In genomic region chr13:37753776-37754175, GRCh38 we compare ENCODE assay signal across 32 cellular contexts.
DNase-seq lines count a peak whose midpoint lies in the region; ATAC-seq, FAIRE-seq and TF ChIP-seq lines count a peak whose summit lies in the region.
"Had no signal": no experiment of that assay in that cellular context is flagged by ENCODE, and none has a peak within 500 bp of the region (broad histone marks: within the 10 kb centered on the region; RNA-seq: fewer than 3 reads in every experiment).

No MANE protein-coding gene starts in this region.

- FAIRE-seq in H54 (lab: Jason Lieb, UNC) = no peak
- FAIRE-seq: bronchial epithelial cell, keratinocyte had no signal

- H3K9me3 Mint-ChIP-seq in neural progenitor cell = no peaks in the 10 kb centered on the region
- H3K9me3 Mint-ChIP-seq: activated CD4-positive, alpha-beta T cell treated with anti-CD3 and anti-CD28 coated beads, Interleukin-2, amount 10 ng/mL, durations not matched to agents 24 days and 14 days; activated naive CD8-positive, alpha-beta T cell treated with anti-CD3 and anti-CD28 coated beads for 36 hours had no signal

- no peak overlapping the region for H3K27ac ChIP-seq in OCI-LY3 (ENCODE audit: low read length)
- H3K27ac ChIP-seq in hepatocyte = no peak overlapping the region
- H3K27ac ChIP-seq in neural progenitor cell = peak overlapping the region; percentile 74
- H3K27ac ChIP-seq in colonic mucosa = no peak overlapping the region
- H3K27ac ChIP-seq: BLaER1 treated with 17β-estradiol and CSF1 and Interleukin-3, amounts not matched to agents 10 nM and 100 nM; KMS-11; ovary; SJCRH30 had no signal

- peak; percentile 13 for DNase-seq in DMS53 treated with DMSO at 0.1 percent for 48 hours (lab: John Stamatoyannopoulos, UW; ENCODE audit: unreplicated experiment)
- peak; percentile 58 for DNase-seq in hepatocyte (ENCODE audit: low spot score)
- peak; percentile 52 for DNase-seq in neural progenitor cell (ENCODE audit: low spot score)
- no peak for DNase-seq in colonic mucosa
- no peak for DNase-seq in H54 (ENCODE audit: insufficient read length, low spot score)
- DNase-seq in Right ventricle myocardium inferior (ENCODE audit: missing footprints) = no peak
- DNase-seq: activated CD4-positive, alpha-beta T cell treated with anti-CD3 and anti-CD28 coated beads, Interleukin-2, amount 10 ng/mL, durations not matched to agents 24 days and 14 days; activated CD8-positive, alpha-beta memory T cell treated with anti-CD3 and anti-CD28 coated beads for 24 hours; activated effector memory CD4-positive, alpha-beta T cell treated with anti-CD3 and anti-CD28 coated beads, Interleukin-2, amount 50 U/mL, for 16 hours; activated naive CD8-positive, alpha-beta T cell treated with anti-CD3 and anti-CD28 coated beads for 36 hours; aorta; DND-41; effector memory CD4-positive, alpha-beta T cell; glutamatergic neuron; NCI-H1417 treated with DMSO at 0.1 percent for 48 hours; NCI-H2029 treated with DMSO at 0.1 percent for 48 hours; NCI-H226; nephron progenitor cell; ovary; retina; SJCRH30; T1000; trophoblast cell had no signal

- TF ChIP-seq POLR2A in H54 (IDR thresholded peaks at IDR 0.05; ENCODE audit: low read depth, low read length) = no peak

- intact Hi-C loops in colonic mucosa (cut with DNase I) (no loop called here), Right ventricle myocardium inferior (cut with DNase I) (no loop called here)

- H2AFZ ChIP-seq in OCI-LY3 (ENCODE audit: low read depth, low read length) (no peak overlapping the region), hepatocyte (peak overlapping the region; percentile 47), neural progenitor cell (replicated peaks) (peak overlapping the region; percentile 70)

- peaks cover 3% of the 10 kb centered on the region for H3K4me1 Mint-ChIP-seq in neural progenitor cell
- H3K4me1 Mint-ChIP-seq: activated CD4-positive, alpha-beta T cell treated with anti-CD3 and anti-CD28 coated beads, Interleukin-2, amount 10 ng/mL, durations not matched to agents 24 days and 14 days; activated naive CD8-positive, alpha-beta T cell treated with anti-CD3 and anti-CD28 coated beads for 36 hours; nephron progenitor cell; stimulated activated effector memory CD8-positive, alpha-beta T cell treated with anti-CD3 and anti-CD28 coated beads, Interleukin-12 subunit alpha, Interleukin-12 subunit beta, amount 100 ng/mL, for 72 hours had no signal

- no peak overlapping the region for H3K4me3 Mint-ChIP-seq in neural progenitor cell
- H3K4me3 Mint-ChIP-seq: activated CD4-positive, alpha-beta T cell treated with anti-CD3 and anti-CD28 coated beads, Interleukin-2, amount 10 ng/mL, durations not matched to agents 24 days and 14 days; activated naive CD8-positive, alpha-beta T cell treated with anti-CD3 and anti-CD28 coated beads for 36 hours; nephron progenitor cell; stimulated activated effector memory CD8-positive, alpha-beta T cell treated with anti-CD3 and anti-CD28 coated beads, Interleukin-12 subunit alpha, Interleukin-12 subunit beta, amount 100 ng/mL, for 72 hours had no signal

- H3K79me2 ChIP-seq in OCI-LY3 (ENCODE audit: low read length) (no peaks in the 10 kb centered on the region), hepatocyte (no peaks in the 10 kb centered on the region), neural progenitor cell (ENCODE audit: low read depth) (peaks cover 32% of the 10 kb centered on the region)

- ATAC-seq in HG02763 (IDR thresholded peaks at IDR 0.05; ENCODE audit: unreplicated experiment) (no peak), Right ventricle myocardium inferior (no peak)
- ATAC-seq: Panc1; stimulated activated effector memory CD8-positive, alpha-beta T cell treated with anti-CD3 and anti-CD28 coated beads, Interleukin-12 subunit alpha, Interleukin-12 subunit beta, amount 100 ng/mL, for 72 hours had no signal

- H3K4me1 ChIP-seq in OCI-LY3 (ENCODE audit: low read length) (peaks cover 8% of the 10 kb centered on the region), hepatocyte (ENCODE audit: insufficient read depth) (no peaks in the 10 kb centered on the region), neural progenitor cell (peaks cover 30% of the 10 kb centered on the region), colonic mucosa (no peaks in the 10 kb centered on the region)
- H3K4me1 ChIP-seq: BLaER1 treated with 17β-estradiol and CSF1 and Interleukin-3, amounts not matched to agents 10 nM and 100 nM; SJCRH30 had no signal

- no peaks in the 10 kb centered on the region for H3K9me2 ChIP-seq in hepatocyte (replicated peaks; ENCODE audit: insufficient read depth)

- H3K4me2 ChIP-seq in OCI-LY3 (ENCODE audit: low read length) (peak overlapping the region; percentile 43), hepatocyte (peak overlapping the region; percentile 19), neural progenitor cell (peak overlapping the region; percentile 56)
- H3K4me2 ChIP-seq: BLaER1 treated with 17β-estradiol and CSF1 and Interleukin-3, amounts not matched to agents 10 nM and 100 nM; KMS-11 had no signal

- H3K9ac ChIP-seq in OCI-LY3 (ENCODE audit: low read length) (no peak overlapping the region), neural progenitor cell (no peak overlapping the region), colonic mucosa (ENCODE audit: low read depth in 2 of 2, low read length in 2 of 2) (no peak overlapping the region)
- H3K9ac ChIP-seq: BLaER1 treated with 17β-estradiol and CSF1 and Interleukin-3, amounts not matched to agents 10 nM and 100 nM; KMS-11 had no signal

- no peak overlapping the region for H3K27ac Mint-ChIP-seq in neural progenitor cell
- H3K27ac Mint-ChIP-seq: activated CD4-positive, alpha-beta T cell treated with anti-CD3 and anti-CD28 coated beads, Interleukin-2, amount 10 ng/mL, durations not matched to agents 24 days and 14 days; activated naive CD8-positive, alpha-beta T cell treated with anti-CD3 and anti-CD28 coated beads for 36 hours; nephron progenitor cell; stimulated activated effector memory CD8-positive, alpha-beta T cell treated with anti-CD3 and anti-CD28 coated beads, Interleukin-12 subunit alpha, Interleukin-12 subunit beta, amount 100 ng/mL, for 72 hours had no signal

- H3K36me3 Mint-ChIP-seq in neural progenitor cell = peaks cover 13% of the 10 kb centered on the region
- H3K36me3 Mint-ChIP-seq: activated naive CD8-positive, alpha-beta T cell treated with anti-CD3 and anti-CD28 coated beads for 36 hours; stimulated activated effector memory CD8-positive, alpha-beta T cell treated with anti-CD3 and anti-CD28 coated beads, Interleukin-12 subunit alpha, Interleukin-12 subunit beta, amount 100 ng/mL, for 72 hours had no signal

- H3K9me3 ChIP-seq in OCI-LY3 (ENCODE audit: insufficient read depth, low read length) (0 out of 2 replicates have a peak, but pooled peaks cover 4% of the 10 kb centered on the region), hepatocyte (ENCODE audit: low read depth) (no peaks in the 10 kb centered on the region), neural progenitor cell (ENCODE audit: low read depth) (no peaks in the 10 kb centered on the region), colonic mucosa (no peaks in the 10 kb centered on the region)
- H3K9me3 ChIP-seq: ovary, SJCRH30 had no signal

- peak overlapping the region; percentile 33 for H3K4me3 ChIP-seq in OCI-LY3 (ENCODE audit: low read length)
- H3K4me3 ChIP-seq in hepatocyte = no peak overlapping the region
- no peak overlapping the region for H3K4me3 ChIP-seq in neural progenitor cell
- no peak overlapping the region for H3K4me3 ChIP-seq in colonic mucosa
- H3K4me3 ChIP-seq: BLaER1 treated with 17β-estradiol and CSF1 and Interleukin-3, amounts not matched to agents 10 nM and 100 nM; lung; ovary; SJCRH30 had no signal

- H3K27me3 ChIP-seq in OCI-LY3 (ENCODE audit: low read depth, low read length) (no peaks in the 10 kb centered on the region), hepatocyte (no peaks in the 10 kb centered on the region), neural progenitor cell (no peaks in the 10 kb centered on the region), colonic mucosa (no peaks in the 10 kb centered on the region)
- H3K27me3 ChIP-seq: BLaER1 treated with 17β-estradiol and CSF1 and Interleukin-3, amounts not matched to agents 10 nM and 100 nM; ovary had no signal

- H4K20me1 ChIP-seq in OCI-LY3 (ENCODE audit: insufficient read depth, low read length) (no peaks in the 10 kb centered on the region), hepatocyte (ENCODE audit: insufficient read depth, poor library complexity, severe bottlenecking) (no peaks in the 10 kb centered on the region), neural progenitor cell (ENCODE audit: low read depth) (no peaks in the 10 kb centered on the region)
- H4K20me1 ChIP-seq: BLaER1 treated with 17β-estradiol and CSF1 and Interleukin-3, amounts not matched to agents 10 nM and 100 nM had no signal

- WGBS in hepatocyte (ENCODE audit: low lambda C conversion rate, missing lambda C conversion rate) = 63% methylated on average over 6 of the region's 6 CpGs

- H3K36me3 ChIP-seq in OCI-LY3 (replicated peaks; ENCODE audit: low read depth, low read length) = no peaks in the 10 kb centered on the region
- no peaks in the 10 kb centered on the region for H3K36me3 ChIP-seq in hepatocyte (replicated peaks; ENCODE audit: insufficient read depth, low read depth)
- no peaks in the 10 kb centered on the region for H3K36me3 ChIP-seq in neural progenitor cell
- H3K36me3 ChIP-seq in colonic mucosa = no peaks in the 10 kb centered on the region
- H3K36me3 ChIP-seq: BLaER1 treated with 17β-estradiol and CSF1 and Interleukin-3, amounts not matched to agents 10 nM and 100 nM; ovary; SJCRH30 had no signal

- H3K27me3 Mint-ChIP-seq in neural progenitor cell (ENCODE audit: insufficient read depth, low read depth) = no peaks in the 10 kb centered on the region
- H3K27me3 Mint-ChIP-seq: activated CD4-positive, alpha-beta T cell treated with anti-CD3 and anti-CD28 coated beads, Interleukin-2, amount 10 ng/mL, durations not matched to agents 24 days and 14 days; activated naive CD8-positive, alpha-beta T cell treated with anti-CD3 and anti-CD28 coated beads for 36 hours had no signal

- peaks cover 8% of the 10 kb centered on the region for H3F3A ChIP-seq in neural progenitor cell (ENCODE audit: low read depth)

- TF ChIP-seq CTCF in OCI-LY3 (IDR thresholded peaks at IDR 0.05; ENCODE audit: low read depth, low read length) = no peak
- TF ChIP-seq CTCF in hepatocyte (IDR thresholded peaks at IDR 0.05; ENCODE audit: poor library complexity) = no peak
- TF ChIP-seq CTCF in neural progenitor cell (IDR thresholded peaks at IDR 0.05) = no peak
- TF ChIP-seq CTCF in colonic mucosa (IDR thresholded peaks at IDR 0.05) = no peak

Comparison
In these comparisons a context has a peak if more than half of its experiments do, and no peak if none do; other contexts are left out.
1. DNase-seq: peak in DMS53 treated with DMSO at 0.1 percent for 48 hours (single experiment), hepatocyte (single experiment) and neural progenitor cell (single experiment); none in colonic mucosa (single experiment), H54 (single experiment) and Right ventricle myocardium inferior (single experiment).
2. Peak in every context shown above with its lines, with median percentiles within 50 percentile points of each other: H3K4me2 ChIP-seq.